In the genomic region with DNA sequence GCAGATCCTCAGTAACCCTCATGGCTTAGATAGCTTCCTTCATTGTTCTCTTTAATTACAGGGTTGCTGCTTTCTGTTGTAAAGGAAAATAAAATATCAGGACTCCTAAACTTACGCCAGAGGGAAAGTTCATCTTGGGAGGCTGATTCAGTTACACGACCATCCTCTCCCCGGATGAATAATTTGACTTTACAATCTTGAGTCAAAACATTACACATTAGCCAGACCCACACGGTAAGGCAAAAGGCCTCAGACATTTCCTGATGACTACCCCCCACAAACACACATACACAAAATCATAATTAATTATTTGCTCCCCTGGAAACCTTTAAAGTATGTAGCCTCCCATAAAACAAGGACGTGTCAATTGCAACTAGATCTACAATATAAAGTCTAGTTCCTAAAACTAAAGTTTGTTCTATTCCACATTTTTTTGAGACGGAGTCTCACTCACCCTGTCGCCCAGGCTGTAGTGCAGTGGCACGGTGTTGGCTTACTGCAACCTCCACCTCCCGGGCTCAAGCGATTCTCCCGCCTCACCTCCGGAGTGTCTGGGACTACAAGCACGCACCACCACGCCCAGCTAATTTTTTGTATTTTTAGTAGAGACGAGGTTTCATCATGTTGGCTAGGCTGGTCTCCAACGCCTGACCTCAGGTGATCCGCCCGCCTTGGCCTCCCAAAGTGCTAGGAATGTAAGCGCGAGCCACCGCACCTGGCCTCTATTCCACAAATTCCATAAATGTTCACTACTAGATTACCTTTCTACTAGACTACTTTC, we compare ENCODE assay signal across 8 cellular contexts. TPM values are rescaled to one million over a fixed set of nuclear protein-coding genes. Genes with fewer than 3 reads are reported as not detected.
A peak's percentile ranks its signal among the peaks of the same experiment; 100 is the strongest.
DNase-seq lines count a peak whose midpoint lies in the region; ATAC-seq and TF ChIP-seq lines count a peak whose summit lies in the region.

No MANE protein-coding gene starts in this region.

- DNase-seq in AG08396 (ENCODE audit: low spot score) (peak; percentile 37), WTC11 (ENCODE audit: low spot score) (peak; percentile 35), iPS DF 6.9 (ENCODE audit: low read depth, low spot score) (no peak), OCI-M2 (lab: John Stamatoyannopoulos, UW; ENCODE audit: unreplicated experiment) (no peak)
- no peak for DNase-seq in stimulated activated effector memory CD8-positive, alpha-beta T cell treated with anti-CD3 and anti-CD28 coated beads, Interleukin-12 subunit alpha, Interleukin-12 subunit beta, amount 100 ng/mL, for 72 hours (ENCODE audit: low spot score in 2 of 2)

- no peaks in the 10 kb centered on the region for H3K27me3 ChIP-seq in iPS DF 6.9 (ENCODE audit: control insufficient read depth, insufficient read depth, low read length)

- TF ChIP-seq CTCF in WTC11 (IDR thresholded peaks at IDR 0.05): no peak

- H3K4me3 ChIP-seq in iPS DF 6.9 (ENCODE audit: low read length): peak overlapping the region; percentile 34; the same call in 1 of the 2 replicates

- no peak overlapping the region for H3K27ac ChIP-seq in iPS DF 6.9 (ENCODE audit: low read length)

- peaks cover 43% of the 10 kb centered on the region for H3K4me1 Mint-ChIP-seq in WTC11
- H3K4me1 Mint-ChIP-seq in stimulated activated effector memory CD8-positive, alpha-beta T cell treated with anti-CD3 and anti-CD28 coated beads, Interleukin-12 subunit alpha, Interleukin-12 subunit beta, amount 100 ng/mL, for 72 hours: peaks cover 37% of the 10 kb centered on the region

- H3K27ac Mint-ChIP-seq in WTC11: peak overlapping the region; percentile 100
- H3K27ac Mint-ChIP-seq in stimulated activated effector memory CD8-positive, alpha-beta T cell treated with anti-CD3 and anti-CD28 coated beads, Interleukin-12 subunit alpha, Interleukin-12 subunit beta, amount 100 ng/mL, for 72 hours: peak overlapping the region; percentile 97

- H3K27me3 Mint-ChIP-seq in WTC11 (ENCODE audit: low read depth): no peaks in the 10 kb centered on the region

- H3K4me3 Mint-ChIP-seq in WTC11: peak overlapping the region; percentile 95
- peak overlapping the region; percentile 96 for H3K4me3 Mint-ChIP-seq in stimulated activated effector memory CD8-positive, alpha-beta T cell treated with anti-CD3 and anti-CD28 coated beads, Interleukin-12 subunit alpha, Interleukin-12 subunit beta, amount 100 ng/mL, for 72 hours

- H3K9me3 Mint-ChIP-seq in WTC11: no peaks in the 10 kb centered on the region
- no peaks in the 10 kb centered on the region for H3K9me3 Mint-ChIP-seq in stimulated activated effector memory CD8-positive, alpha-beta T cell treated with anti-CD3 and anti-CD28 coated beads, Interleukin-12 subunit alpha, Interleukin-12 subunit beta, amount 100 ng/mL, for 72 hours

- no CpG with 5 or more reads among the region's 21 CpGs for WGBS in iPS DF 6.9 (ENCODE audit: insufficient coverage, insufficient read length)

- H3K36me3 Mint-ChIP-seq in WTC11: peaks cover 19% of the 10 kb centered on the region
- peaks cover 50% of the 10 kb centered on the region for H3K36me3 Mint-ChIP-seq in stimulated activated effector memory CD8-positive, alpha-beta T cell treated with anti-CD3 and anti-CD28 coated beads, Interleukin-12 subunit alpha, Interleukin-12 subunit beta, amount 100 ng/mL, for 72 hours

- CTCF ChIA-PET in WTC11 (lab: Charles Lee): interaction anchor here (0.9 to 2.0 kb wide), 3 partner anchors 17 to 47 kb away, joined by 3 to 6 read pairs (median 4); partner anchors contain the start of gene MMACHC

- H3K9me3 ChIP-seq in iPS DF 6.9 (ENCODE audit: control insufficient read depth, insufficient read depth, low read length): no peaks in the 10 kb centered on the region

- ATAC-seq in GM21825 (IDR thresholded peaks at IDR 0.05; ENCODE audit: unreplicated experiment) (peak; percentile 18), WTC11 (peak; percentile 6; the same call in 1 of the 2 replicates), HG03457 (IDR thresholded peaks at IDR 0.05; ENCODE audit: unreplicated experiment) (no peak), HG03025 (IDR thresholded peaks at IDR 0.05; ENCODE audit: low FRiP score, unreplicated experiment) (no peak)
- ATAC-seq in stimulated activated effector memory CD8-positive, alpha-beta T cell treated with anti-CD3 and anti-CD28 coated beads, Interleukin-12 subunit alpha, Interleukin-12 subunit beta, amount 100 ng/mL, for 72 hours: peak; percentile 72

- no peaks in the 10 kb centered on the region for H3K4me1 ChIP-seq in iPS DF 6.9 (ENCODE audit: control insufficient read depth, insufficient read depth, low read length)

- POLR2A ChIA-PET in WTC11 (lab: Charles Lee): interaction anchor here (0.6 to 2.7 kb wide), 26 partner anchors 10 to 780 kb away, joined by 3 to 27 read pairs (median 4); partner anchors contain the start of genes AKR1A1, CCDC163, GPBP1L1 and MMACHC

- H3K36me3 ChIP-seq in iPS DF 6.9 (ENCODE audit: control insufficient read depth, insufficient read depth, low read length): no peaks in the 10 kb centered on the region

TF ChIP-seq in WTC11, 78 proteins besides CTCF, POLR2A, EP300 and RAD21:
- 0 out of 2 replicates have a peak, but pooled peaks have one; percentile 28 for TF ChIP-seq GABPB1 (CRISPR knock-in tag; IDR thresholded peaks at IDR 0.05)
- TF ChIP-seq ZNF121 (CRISPR knock-in tag; IDR thresholded peaks at IDR 0.05): no peak
- TF ChIP-seq, protein P1, sequence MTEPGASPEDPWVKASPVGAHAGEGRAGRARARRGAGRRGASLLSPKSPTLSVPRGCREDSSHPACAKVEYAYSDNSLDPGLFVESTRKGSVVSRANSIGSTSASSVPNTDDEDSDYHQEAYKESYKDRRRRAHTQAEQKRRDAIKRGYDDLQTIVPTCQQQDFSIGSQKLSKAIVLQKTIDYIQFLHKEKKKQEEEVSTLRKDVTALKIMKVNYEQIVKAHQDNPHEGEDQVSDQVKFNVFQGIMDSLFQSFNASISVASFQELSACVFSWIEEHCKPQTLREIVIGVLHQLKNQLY (CRISPR knock-in tag; IDR thresholded peaks at IDR 0.05): no peak

RNA-seq across cellular contexts. Expression of gene PRDX1, which starts 0.8 kb away (rescaled TPM):
- total RNA-seq in WTC11 (2021): 1,102 to 1,197 TPM (median 1,130 TPM) in 3 replicates

RNA-seq across cellular contexts. Expression of gene MMACHC, which starts 22.4 kb away (rescaled TPM):
- 8.4 to 10.1 TPM (median 8.5 TPM) in 3 replicates for total RNA-seq in WTC11 (2021)

RNA-seq across cellular contexts. Expression of gene CCDC163, which starts 22.6 kb away (rescaled TPM):
- total RNA-seq in WTC11 (2021): 1.9 to 3.6 TPM (median 2.1 TPM) in 3 replicates

RNA-seq across cellular contexts. Expression of gene AKR1A1, which starts 28.1 kb away (rescaled TPM):
- total RNA-seq in WTC11 (2021): 338 to 380 TPM (median 371 TPM) in 3 replicates

RNA-seq across cellular contexts. Expression of gene TESK2, which starts 31.6 kb away (rescaled TPM):
- 13.1 to 14.2 TPM (median 13.3 TPM) in 3 replicates for total RNA-seq in WTC11 (2021)

Comparison
In these comparisons a context has a peak if more than half of its experiments do, and no peak if none do; other contexts are left out.
1. DNase-seq: peak in AG08396 (single experiment) and WTC11 (single experiment); none in iPS DF 6.9 (single experiment), stimulated activated effector memory CD8-positive, alpha-beta T cell treated with anti-CD3 and anti-CD28 coated beads, Interleukin-12 subunit alpha, Interleukin-12 subunit beta, amount 100 ng/mL, for 72 hours (0 of 2) and OCI-M2 (single experiment).
2. ATAC-seq: peak in GM21825 (single experiment), WTC11 (single experiment) and stimulated activated effector memory CD8-positive, alpha-beta T cell treated with anti-CD3 and anti-CD28 coated beads, Interleukin-12 subunit alpha, Interleukin-12 subunit beta, amount 100 ng/mL, for 72 hours (single experiment); none in HG03457 (single experiment) and HG03025 (single experiment).